In the genomic region with DNA sequence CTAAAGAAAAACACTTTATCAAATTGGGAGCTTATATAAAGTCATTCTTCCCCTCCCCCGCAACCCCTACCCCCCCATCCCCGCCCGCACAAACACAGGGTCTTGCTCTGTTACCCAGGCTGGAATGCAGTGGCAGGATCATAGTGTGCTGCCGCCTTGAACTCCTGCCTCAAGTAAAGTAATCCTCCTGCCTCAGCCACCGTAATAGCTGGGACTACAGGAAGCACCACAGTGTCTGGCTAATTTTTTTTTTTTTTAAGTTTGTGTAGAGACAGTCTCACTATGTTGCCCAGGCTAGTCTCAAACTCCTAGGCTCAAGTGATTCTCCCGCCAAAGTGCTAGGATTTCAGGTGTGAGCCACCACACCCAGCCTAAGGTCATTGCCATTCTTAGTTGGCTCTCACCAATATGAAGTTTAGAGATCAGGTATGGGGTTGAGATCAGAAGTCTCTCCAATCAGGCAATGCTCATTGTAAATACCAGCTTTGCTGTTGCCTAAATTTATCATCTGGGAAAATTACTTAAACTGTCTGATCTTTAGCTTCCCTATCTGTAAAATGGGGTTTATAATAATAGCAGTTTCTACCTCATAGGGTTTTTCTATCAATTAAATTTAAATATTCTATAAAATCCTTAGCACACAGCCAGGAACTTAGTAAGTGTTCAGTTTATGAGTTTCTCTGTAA, we compare ENCODE assay signal across 13 cellular contexts.
A peak's percentile ranks its signal among the peaks of the same experiment; 100 is the strongest.
DNase-seq lines count a peak whose midpoint lies in the region; ATAC-seq, FAIRE-seq and TF ChIP-seq lines count a peak whose summit lies in the region.
"Had no signal": no experiment of that assay in that cellular context is flagged by ENCODE, and none has a peak within 500 bp of the region (broad histone marks: within the 10 kb centered on the region; RNA-seq: fewer than 3 reads in every experiment).

No MANE protein-coding gene starts in this region.

- peak overlapping the region; percentile 85 for H3K27ac Mint-ChIP-seq in activated CD4-positive, alpha-beta memory T cell treated with anti-CD3 and anti-CD28 coated beads for 36 hours

- 87% methylated on average over 6 of the region's 6 CpGs for WGBS in HepG2 (ENCODE audit: low lambda C conversion rate)
- 69 to 81% (median 76%) methylated on average over 6 of the region's 6 CpGs for WGBS in small intestine, 3 donors

- DNase-seq in cardiac muscle cell (ENCODE audit: low read depth in 1 of 2, low spot score in 1 of 2) (no peak), left cardiac atrium (no peak), HepG2 (ENCODE audit: low spot score) (no peak), tibial artery (no peak), glomerular visceral epithelial cell (ENCODE audit: extremely low spot score) (no peak), Ammon's horn (ENCODE audit: low spot score) (no peak), small intestine (no peak)
- DNase-seq in activated CD4-positive, alpha-beta memory T cell treated with anti-CD3 and anti-CD28 coated beads for 36 hours: no peak
- DNase-seq: C1 segment of cervical spinal cord, caudate nucleus, NCI-H2029, thyroid gland had no signal

- H3K36me3 ChIP-seq in cardiac muscle cell: peaks cover 4% of the 10 kb centered on the region
- H3K36me3 ChIP-seq in HepG2 (replicated peaks in 1 of 2; ENCODE audit: control insufficient read depth in 1 of 2, insufficient read depth in 2 of 2, low read length in 2 of 2): peaks cover 23 to 79% of the 10 kb centered on the region in 2 experiments
- peaks cover 13 to 30% (median 23%) of the 10 kb centered on the region in 3 donors for H3K36me3 ChIP-seq in tibial artery
- peaks cover 2 to 7% of the 10 kb centered on the region in 2 donors for H3K36me3 ChIP-seq in small intestine (ENCODE audit: control insufficient read depth in 2 of 2, insufficient read depth in 2 of 2, low read length in 2 of 2)
- H3K36me3 ChIP-seq: prostate gland had no signal

- H3K4me1 ChIP-seq in cardiac muscle cell (ENCODE audit: low read depth) (peaks cover 29% of the 10 kb centered on the region), HepG2 (ENCODE audit: insufficient read depth, low read length) (peaks cover 7% of the 10 kb centered on the region; the same call in 1 of the 2 replicates), tibial artery (peaks cover 0 to 71% (median 45%) of the 10 kb centered on the region in 4 donors), small intestine (ENCODE audit: control insufficient read depth in 2 of 2, insufficient read depth in 1 of 2, low read depth in 1 of 2, low read length in 1 of 2) (peaks cover 0 to 11% of the 10 kb centered on the region in 2 donors)
- H3K4me1 ChIP-seq: prostate gland had no signal

- H2AFZ ChIP-seq in HepG2 (ENCODE audit: low read length): no peak overlapping the region

- intact Hi-C loops in left cardiac atrium (cut with DNase I): no loop called here
- intact Hi-C loops in activated CD4-positive, alpha-beta memory T cell treated with anti-CD3 and anti-CD28 coated beads for 36 hours (cut with micrococcal nuclease): loop anchor here (1.0 to 2.0 kb wide), 2 partner anchors 8 to 16 kb away; no protein-coding TSS in a partner anchor
- intact Hi-C loops in HepG2 (cut with micrococcal nuclease; ENCODE audit: unreplicated experiment): no loop called here
- intact Hi-C loops in tibial artery (cut with DNase I; ENCODE audit: low total_unique reads): no loop called here

- no peak overlapping the region for H3K4me2 ChIP-seq in HepG2 (ENCODE audit: low read depth, low read length)

- H3K9me3 ChIP-seq in cardiac muscle cell (ENCODE audit: low read depth): no peaks in the 10 kb centered on the region
- H3K9me3 ChIP-seq in HepG2 (ENCODE audit: low read length): no peaks in the 10 kb centered on the region
- no peaks in the 10 kb centered on the region for H3K9me3 ChIP-seq in tibial artery
- H3K9me3 ChIP-seq in small intestine (ENCODE audit: control insufficient read depth, low read depth): no peaks in the 10 kb centered on the region
- H3K9me3 ChIP-seq: prostate gland, thyroid gland had no signal

- BruUV-seq in HepG2 (replicated peaks; lab: Mats Ljungman, UMichigan): no TSS peak

- H3K9ac ChIP-seq in HepG2 (ENCODE audit: insufficient read depth, low read depth, low read length): no peak overlapping the region

- H3K27me3 ChIP-seq in cardiac muscle cell (no peaks in the 10 kb centered on the region), HepG2 (ENCODE audit: control insufficient read depth in 1 of 2, insufficient read depth in 2 of 2, low read length in 2 of 2) (no peaks in the 10 kb centered on the region), tibial artery (no peaks in the 10 kb centered on the region), small intestine (ENCODE audit: control insufficient read depth in 2 of 2, insufficient read depth in 2 of 2, low read length in 2 of 2) (no peaks in the 10 kb centered on the region)
- H3K27me3 ChIP-seq: thyroid gland had no signal

- TF ChIP-seq RAD21 in HepG2 (CRISPR knock-in tag; IDR thresholded peaks at IDR 0.05): no peak

- H3K27ac ChIP-seq in cardiac muscle cell (peak overlapping the region; percentile 20), HepG2 (ENCODE audit: extremely low read length, insufficient read depth, low read length) (no peak overlapping the region), tibial artery (peak overlapping the region; percentile 31 to 40), small intestine (ENCODE audit: low read depth in 1 of 2, low read length in 1 of 2) (peak overlapping the region in 1 of 2 donors; percentile 26)
- H3K27ac ChIP-seq: prostate gland, thyroid gland had no signal

- H3K36me3 Mint-ChIP-seq in activated CD4-positive, alpha-beta memory T cell treated with anti-CD3 and anti-CD28 coated beads for 36 hours: peaks cover 51% of the 10 kb centered on the region

- H3K9me3 Mint-ChIP-seq in activated CD4-positive, alpha-beta memory T cell treated with anti-CD3 and anti-CD28 coated beads for 36 hours: no peaks in the 10 kb centered on the region

- in situ Hi-C loops in HepG2 (cut with HindIII; ENCODE audit: extremely low pct_ligation_motif_present, low pct_unique_long_range_greater_than_20kb): no loop called here

- TF ChIP-seq POLR2A in HepG2 (IDR thresholded peaks at IDR 0.05; ENCODE audit: insufficient read depth in 1 of 2, low read depth in 2 of 2, low read length in 2 of 2): no peak; a peak in 2 of 4 replicates

- CTCF ChIA-PET in activated CD4-positive, alpha-beta memory T cell treated with anti-CD3 and anti-CD28 coated beads for 36 hours (lab: Charles Lee): interaction anchor here (1.0 to 1.7 kb wide), 4 partner anchors 11 to 468 kb away, joined by 3 to 5 read pairs (median 4); no protein-coding TSS in a partner anchor
- CTCF ChIA-PET in HepG2 (lab: Yijun Ruan, JAX; ENCODE audit: low intra/inter-chr PET ratio, low total read pairs): no interaction called here

- H3K4me3 ChIP-seq in cardiac muscle cell (no peak overlapping the region), HepG2 (replicated peaks in 1 of 3; ENCODE audit: insufficient read depth in 1 of 3, low read depth in 2 of 3, low read length in 3 of 3) (no peak overlapping the region), tibial artery (no peak overlapping the region), small intestine (ENCODE audit: low read depth in 1 of 2, low read length in 2 of 2) (no peak overlapping the region)
- H3K4me3 ChIP-seq: prostate gland, thyroid gland had no signal

- peaks cover 92% of the 10 kb centered on the region for H3K4me1 Mint-ChIP-seq in activated CD4-positive, alpha-beta memory T cell treated with anti-CD3 and anti-CD28 coated beads for 36 hours (ENCODE audit: low read depth)

- ATAC-seq in left cardiac atrium (no peak), HepG2 (no peak; the same call in 2 of the 3 replicates)

- H3K79me2 ChIP-seq in HepG2 (ENCODE audit: insufficient read depth, low read length): peaks cover 70% of the 10 kb centered on the region

- TF ChIP-seq EP300 in HepG2 (IDR thresholded peaks at IDR 0.05; ENCODE audit: low read depth in 2 of 2, low read length in 2 of 2) (no peak), HepG2 (CRISPR knock-in tag; IDR thresholded peaks at IDR 0.05; ENCODE audit: borderline replicate concordance) (no peak)

- POLR2A ChIA-PET in activated CD4-positive, alpha-beta memory T cell treated with anti-CD3 and anti-CD28 coated beads for 36 hours (lab: Charles Lee): interaction anchor here (0.9 to 1.7 kb wide), 4 partner anchors 9 to 59 kb away, joined by 3 to 6 read pairs (median 3); no protein-coding TSS in a partner anchor
- POLR2A ChIA-PET in HepG2 (lab: Yijun Ruan, JAX): interaction anchor here (1.2 kb wide), 1 partner anchor 25 kb away, joined by 3 read pairs; no protein-coding TSS in a partner anchor

- H3K27me3 Mint-ChIP-seq in activated CD4-positive, alpha-beta memory T cell treated with anti-CD3 and anti-CD28 coated beads for 36 hours: no peaks in the 10 kb centered on the region

- H3K4me3 Mint-ChIP-seq in activated CD4-positive, alpha-beta memory T cell treated with anti-CD3 and anti-CD28 coated beads for 36 hours: no peak overlapping the region

- no peak for TF ChIP-seq CTCF in cardiac muscle cell (IDR thresholded peaks at IDR 0.05; ENCODE audit: low read depth, low read length)
- TF ChIP-seq CTCF in HepG2 (CRISPR knock-in tag; IDR thresholded peaks at IDR 0.05): no peak
- no peak for TF ChIP-seq CTCF in tibial artery (IDR thresholded peaks at IDR 0.05)

- FAIRE-seq in HepG2 (lab: Jason Lieb, UNC) (no peak), small intestine (lab: Jason Lieb, UNC) (no peak)

- peaks cover 61% of the 10 kb centered on the region for H4K20me1 ChIP-seq in HepG2 (ENCODE audit: insufficient read depth, low read length)

TF ChIP-seq in HepG2, 621 proteins besides CTCF, POLR2A, EP300 and RAD21 (continues in another document):
- TF ChIP-seq, protein P1, sequence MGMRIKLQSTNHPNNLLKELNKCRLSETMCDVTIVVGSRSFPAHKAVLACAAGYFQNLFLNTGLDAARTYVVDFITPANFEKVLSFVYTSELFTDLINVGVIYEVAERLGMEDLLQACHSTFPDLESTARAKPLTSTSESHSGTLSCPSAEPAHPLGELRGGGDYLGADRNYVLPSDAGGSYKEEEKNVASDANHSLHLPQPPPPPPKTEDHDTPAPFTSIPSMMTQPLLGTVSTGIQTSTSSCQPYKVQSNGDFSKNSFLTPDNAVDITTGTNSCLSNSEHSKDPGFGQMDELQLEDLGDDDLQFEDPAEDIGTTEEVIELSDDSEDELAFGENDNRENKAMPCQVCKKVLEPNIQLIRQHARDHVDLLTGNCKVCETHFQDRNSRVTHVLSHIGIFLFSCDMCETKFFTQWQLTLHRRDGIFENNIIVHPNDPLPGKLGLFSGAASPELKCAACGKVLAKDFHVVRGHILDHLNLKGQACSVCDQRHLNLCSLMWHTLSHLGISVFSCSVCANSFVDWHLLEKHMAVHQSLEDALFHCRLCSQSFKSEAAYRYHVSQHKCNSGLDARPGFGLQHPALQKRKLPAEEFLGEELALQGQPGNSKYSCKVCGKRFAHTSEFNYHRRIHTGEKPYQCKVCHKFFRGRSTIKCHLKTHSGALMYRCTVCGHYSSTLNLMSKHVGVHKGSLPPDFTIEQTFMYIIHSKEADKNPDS (CRISPR knock-in tag; IDR thresholded peaks at IDR 0.05): no peak
- TF ChIP-seq ZNF773 (CRISPR knock-in tag; IDR thresholded peaks at IDR 0.05; ENCODE audit: borderline replicate concordance) (no peak), RBM22 (optimal IDR thresholded peaks at IDR 0.05; ENCODE audit: low read length) (peak; percentile 84), ZNF629 (CRISPR knock-in tag; conservative IDR thresholded peaks at IDR 0.05) (peak; percentile 38), HNRNPL (IDR thresholded peaks at IDR 0.05; ENCODE audit: low read depth, low read length) (no peak), NRL (CRISPR knock-in tag; IDR thresholded peaks at IDR 0.05; ENCODE audit: borderline replicate concordance) (no peak)
